ENCODE assay signal across 9 cellular contexts in genomic region chr16:89615596-89616090, GRCh38. TPM values are rescaled to one million over a fixed set of nuclear protein-coding genes. Genes with fewer than 3 reads are reported as not detected.
DNase-seq lines count a peak whose midpoint lies in the region; ATAC-seq and TF ChIP-seq lines count a peak whose summit lies in the region.
"Had no signal": no experiment of that assay in that cellular context is flagged by ENCODE, and none has a peak within 500 bp of the region (broad histone marks: within the 10 kb centered on the region; RNA-seq: fewer than 3 reads in every experiment).

No MANE protein-coding gene starts in this region.

- no peak overlapping the region for H3K4me3 Mint-ChIP-seq in activated T-cell treated with anti-CD3 and anti-CD28 coated beads, Interleukin-2, amount 50 U/mL, for 4 hours

- POLR2A ChIA-PET in AG04449 (lab: Yijun Ruan, JAX) = interaction anchor here (0.7 kb wide), 1 partner anchor 258 kb away, joined by 3 read pairs; the partner anchor contains the start of gene TCF25

- H3K36me3 Mint-ChIP-seq in activated T-cell treated with anti-CD3 and anti-CD28 coated beads, Interleukin-2, amount 50 U/mL, for 4 hours (ENCODE audit: insufficient read depth) = no peaks in the 10 kb centered on the region

- DNase-seq in AG04449 (ENCODE audit: low read depth, low spot score) = no peak
- DNase-seq in activated T-cell treated with anti-CD3 and anti-CD28 coated beads, Interleukin-2, amount 50 U/mL, for 4 hours = peak; percentile 32
- peak; percentile 74 for DNase-seq in islet precursor cell
- no peak for DNase-seq in COLO829 (ENCODE audit: low spot score)
- DNase-seq in amniotic stem cell (lab: John Stamatoyannopoulos, UW) = no peak
- DNase-seq: activated CD4-positive, alpha-beta T cell treated with anti-CD3 and anti-CD28 coated beads, Interleukin-2, amount 50 U/mL, for 1 hour had no signal

- ATAC-seq in activated T-cell treated with anti-CD3 and anti-CD28 coated beads, Interleukin-2, amount 50 U/mL, for 4 hours = peak; percentile 34 to 56
- ATAC-seq in HG02798 (IDR thresholded peaks at IDR 0.05; ENCODE audit: poor library complexity, unreplicated experiment) (no peak), HG02885 (IDR thresholded peaks at IDR 0.05; ENCODE audit: poor library complexity, unreplicated experiment) (no peak)

- H3K27me3 Mint-ChIP-seq in activated T-cell treated with anti-CD3 and anti-CD28 coated beads, Interleukin-2, amount 50 U/mL, for 4 hours (ENCODE audit: low read depth) = peaks cover 3% of the 10 kb centered on the region

- CTCF ChIA-PET in AG04449 (lab: Yijun Ruan, JAX) = interaction anchor here (0.8 to 3.6 kb wide), 11 partner anchors 8 to 245 kb away, joined by 3 to 20 read pairs (median 9); partner anchors contain the start of gene CPNE7

- peaks cover 15% of the 10 kb centered on the region for H3K4me1 Mint-ChIP-seq in activated T-cell treated with anti-CD3 and anti-CD28 coated beads, Interleukin-2, amount 50 U/mL, for 4 hours (ENCODE audit: low read depth)

- TF ChIP-seq CTCF in AG04449 (IDR thresholded peaks at IDR 0.05; ENCODE audit: insufficient read depth, low read length, missing control alignments) = peak; percentile 75
- TF ChIP-seq CTCF in GM12874 (IDR thresholded peaks at IDR 0.05; ENCODE audit: insufficient read depth, low read depth, low read length) = peak; percentile 85

- H3K9me3 Mint-ChIP-seq in activated T-cell treated with anti-CD3 and anti-CD28 coated beads, Interleukin-2, amount 50 U/mL, for 4 hours = no peaks in the 10 kb centered on the region

- no peak overlapping the region for H3K4me3 ChIP-seq in AG04449 (ENCODE audit: low read depth, low read length)

RNA-seq across cellular contexts. Expression of gene DPEP1, which starts 2.2 kb away (rescaled TPM):
- not detected for total RNA-seq in activated T-cell treated with anti-CD3 and anti-CD28 coated beads, Interleukin-2, amount 50 U/mL, for 4 hours

RNA-seq across cellular contexts. Expression of gene CPNE7, which starts 40.1 kb away (rescaled TPM):
- 10 to 100 TPM; 18.0 to 19.5 (median 19.1) TPM for total RNA-seq in activated T-cell treated with anti-CD3 and anti-CD28 coated beads, Interleukin-2, amount 50 U/mL, for 4 hours

RNA-seq across cellular contexts. Expression of gene CHMP1A, which starts 41.9 kb away (rescaled TPM):
- 100 to 1,000 TPM; 108 to 111 (median 108) TPM for total RNA-seq in activated T-cell treated with anti-CD3 and anti-CD28 coated beads, Interleukin-2, amount 50 U/mL, for 4 hours

RNA-seq across cellular contexts. Expression of gene SPATA33, which starts 42.0 kb away (rescaled TPM):
- total RNA-seq in activated T-cell treated with anti-CD3 and anti-CD28 coated beads, Interleukin-2, amount 50 U/mL, for 4 hours = 10 to 100 TPM in 1 of 3 donors, 1 to 10 TPM in 2; 7.5 to 11.8 (median 8.0) TPM

RNA-seq across cellular contexts. Expression of gene RPL13, which starts 55.2 kb away (rescaled TPM):
- 1,000 to 10,000 TPM; 3,320 to 3,425 (median 3,389) TPM for total RNA-seq in activated T-cell treated with anti-CD3 and anti-CD28 coated beads, Interleukin-2, amount 50 U/mL, for 4 hours

Comparison
In these comparisons a context has a peak if more than half of its experiments do, and no peak if none do; other contexts are left out.
1. DNase-seq: peak in activated T-cell treated with anti-CD3 and anti-CD28 coated beads, Interleukin-2, amount 50 U/mL, for 4 hours (single experiment) and islet precursor cell (single experiment); none in AG04449 (single experiment), COLO829 (single experiment) and amniotic stem cell (single experiment).
2. ATAC-seq: peak in activated T-cell treated with anti-CD3 and anti-CD28 coated beads, Interleukin-2, amount 50 U/mL, for 4 hours (2 of 2); none in HG02798 (single experiment) and HG02885 (single experiment).